24 cellular contexts compared by ENCODE assay signal in the genomic region with DNA sequence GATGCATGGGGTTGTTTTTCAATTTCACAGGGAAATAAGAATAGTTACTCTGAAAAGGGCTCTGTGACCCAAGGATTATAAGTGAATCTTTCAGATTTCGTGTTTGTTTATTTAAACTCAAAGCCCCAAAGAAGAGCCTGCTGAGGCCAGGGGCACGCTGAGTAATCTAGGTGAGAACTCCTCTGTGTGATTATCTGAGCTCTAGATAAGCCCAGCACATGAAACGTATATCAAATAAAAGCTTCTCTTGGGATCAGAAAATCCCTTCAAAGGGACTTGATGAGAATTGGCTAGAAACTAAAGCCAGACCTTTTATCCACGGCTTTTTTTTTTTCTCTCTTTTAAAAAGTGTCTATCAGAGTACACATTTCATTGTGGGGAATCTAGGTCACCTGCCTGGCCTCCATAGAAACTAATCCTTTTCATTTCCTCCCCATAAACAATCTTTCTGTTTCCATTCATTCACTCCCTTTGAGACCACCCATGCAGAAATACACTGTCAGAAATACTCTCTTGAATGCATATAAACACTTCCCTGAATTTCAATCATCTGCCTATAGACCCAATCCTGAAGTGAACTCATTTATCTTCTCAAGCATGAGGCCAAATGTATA.
DNase-seq lines count a peak whose midpoint lies in the region; ATAC-seq and TF ChIP-seq lines count a peak whose summit lies in the region.
"Had no signal": no experiment of that assay in that cellular context is flagged by ENCODE, and none has a peak within 500 bp of the region (broad histone marks: within the 10 kb centered on the region; RNA-seq: fewer than 3 reads in every experiment).

No MANE protein-coding gene starts in this region.

- no peak for TF ChIP-seq CTCF in neural progenitor cell (IDR thresholded peaks at IDR 0.05)

- H3K27me3 ChIP-seq in neural progenitor cell, result no peaks in the 10 kb centered on the region

- peak overlapping the region; percentile 30 for H3K27ac ChIP-seq in neural progenitor cell
- H3K27ac ChIP-seq: psoas muscle, RWPE1 had no signal

- peaks cover 18% of the 10 kb centered on the region for H3K4me1 ChIP-seq in neural progenitor cell
- H3K4me1 ChIP-seq: psoas muscle had no signal

- H3K4me2 ChIP-seq in neural progenitor cell, result peak overlapping the region; percentile 41

- no peaks in the 10 kb centered on the region for H3K9me3 ChIP-seq in neural progenitor cell (ENCODE audit: low read depth)
- H3K9me3 ChIP-seq: psoas muscle had no signal

- no peak for ATAC-seq in HG02885 (IDR thresholded peaks at IDR 0.05; ENCODE audit: poor library complexity, unreplicated experiment)
- ATAC-seq: activated CD4-positive, CD25-positive, alpha-beta regulatory T cell treated with anti-CD3 and anti-CD28 coated beads, Interleukin-2, amount 50 U/mL, for 24 hours; activated T-cell treated with anti-CD3 and anti-CD28 coated beads, Interleukin-2, amount 50 U/mL, for 4 hours; HCT116; left ventricle myocardium superior; psoas muscle; stimulated activated naive CD8-positive, alpha-beta T cell treated with anti-CD3 and anti-CD28 coated beads, Interleukin-15, amount 100 ng/mL, for 72 hours had no signal

- peaks cover 3% of the 10 kb centered on the region for H3K27me3 Mint-ChIP-seq in neural progenitor cell (ENCODE audit: insufficient read depth, low read depth)
- H3K27me3 Mint-ChIP-seq: dendritic cell treated with granulocyte-macrophage colony-stimulating factor and Interleukin-4, amounts not matched to agents 40 ng/mL and 50 ng/mL, for 4 days; stimulated activated naive CD8-positive, alpha-beta T cell treated with anti-CD3 and anti-CD28 coated beads, Interleukin-15, amount 100 ng/mL, for 72 hours had no signal

- H3K4me3 ChIP-seq in neural progenitor cell, result no peak overlapping the region
- H3K4me3 ChIP-seq: psoas muscle had no signal

- H3K36me3 Mint-ChIP-seq in neural progenitor cell, result peaks cover 11% of the 10 kb centered on the region

- peak overlapping the region; percentile 18 for H3K27ac Mint-ChIP-seq in neural progenitor cell
- H3K27ac Mint-ChIP-seq: dendritic cell treated with granulocyte-macrophage colony-stimulating factor and Interleukin-4, amounts not matched to agents 40 ng/mL and 50 ng/mL, for 4 days; nephron progenitor cell; stimulated activated naive CD8-positive, alpha-beta T cell treated with anti-CD3 and anti-CD28 coated beads, Interleukin-15, amount 100 ng/mL, for 72 hours had no signal

- H2AFZ ChIP-seq in neural progenitor cell (replicated peaks), result no peak overlapping the region

- in situ Hi-C loops in G401 (cut with HindIII; ENCODE audit: low sequenced_read_pairs), result no loop called here

- H4K20me1 ChIP-seq in neural progenitor cell (ENCODE audit: low read depth), result no peaks in the 10 kb centered on the region

- H3K4me3 Mint-ChIP-seq in neural progenitor cell, result no peak overlapping the region
- H3K4me3 Mint-ChIP-seq: activated T-cell treated with anti-CD3 and anti-CD28 coated beads, Interleukin-2, amount 50 U/mL, for 4 hours; dendritic cell treated with granulocyte-macrophage colony-stimulating factor and Interleukin-4, amounts not matched to agents 40 ng/mL and 50 ng/mL, for 4 days; nephron progenitor cell; stimulated activated naive CD8-positive, alpha-beta T cell treated with anti-CD3 and anti-CD28 coated beads, Interleukin-15, amount 100 ng/mL, for 72 hours had no signal

- no peak overlapping the region for H3K9ac ChIP-seq in neural progenitor cell

- DNase-seq in G401 (ENCODE audit: low spot score), result peak; percentile 54
- peak; percentile 58 for DNase-seq in NCI-H1436 treated with DMSO at 0.1 percent for 48 hours (lab: John Stamatoyannopoulos, UW)
- DNase-seq in NCI-H748 treated with DMSO at 0.1 percent for 48 hours (lab: John Stamatoyannopoulos, UW), result peak; percentile 31
- peak; percentile 43 for DNase-seq in neural progenitor cell (ENCODE audit: low spot score)
- no peak for DNase-seq in stimulated activated CD4-positive, alpha-beta T cell treated with anti-CD3 and anti-CD28 coated beads, Interleukin-4, amount 100 ng/mL, for 4 hours
- no peak for DNase-seq in SW480 (ENCODE audit: low spot score)
- DNase-seq: activated naive CD4-positive, alpha-beta T cell treated with Interleukin-2 at 50 U/mL for 16 hours; activated T-cell treated with anti-CD3 and anti-CD28 coated beads, Interleukin-2, amount 50 U/mL, for 4 hours; amniotic stem cell; EL; head of caudate nucleus; IMR-90; left ventricle myocardium superior; nephron progenitor cell; psoas muscle; stimulated activated CD4-positive, alpha-beta T cell treated with anti-CD3 and anti-CD28 coated beads, Interleukin-2, amount 100 ng/mL, for 48 hours; stimulated activated naive CD8-positive, alpha-beta T cell treated with anti-CD3 and anti-CD28 coated beads, Interleukin-15, amount 100 ng/mL, for 72 hours; T1000; trophoblast cell had no signal

- H3K4me1 Mint-ChIP-seq in neural progenitor cell, result peaks cover 40% of the 10 kb centered on the region
- H3K4me1 Mint-ChIP-seq: stimulated activated naive CD8-positive, alpha-beta T cell treated with anti-CD3 and anti-CD28 coated beads, Interleukin-15, amount 100 ng/mL, for 72 hours had no signal

- H3F3A ChIP-seq in neural progenitor cell (ENCODE audit: low read depth), result peaks cover 10% of the 10 kb centered on the region

- H3K79me2 ChIP-seq in neural progenitor cell (ENCODE audit: low read depth), result no peaks in the 10 kb centered on the region

- peaks cover 13% of the 10 kb centered on the region for H3K9me3 Mint-ChIP-seq in neural progenitor cell
- H3K9me3 Mint-ChIP-seq: dendritic cell treated with granulocyte-macrophage colony-stimulating factor and Interleukin-4, amounts not matched to agents 40 ng/mL and 50 ng/mL, for 4 days; nephron progenitor cell had no signal

- no peaks in the 10 kb centered on the region for H3K36me3 ChIP-seq in neural progenitor cell

Comparison
In these comparisons a context has a peak if more than half of its experiments do, and no peak if none do; other contexts are left out.
1. DNase-seq: peak in G401 (single experiment), NCI-H1436 treated with DMSO at 0.1 percent for 48 hours (single experiment), NCI-H748 treated with DMSO at 0.1 percent for 48 hours (single experiment) and neural progenitor cell (single experiment); none in stimulated activated CD4-positive, alpha-beta T cell treated with anti-CD3 and anti-CD28 coated beads, Interleukin-4, amount 100 ng/mL, for 4 hours (0 of 2) and SW480 (single experiment).